Comparison of ENCODE assay signal across 8 cellular contexts in genomic region chr6:132813173-132813856, GRCh38. TPM values are rescaled to one million over a fixed set of nuclear protein-coding genes. Genes with fewer than 3 reads are reported as not detected.
DNase-seq lines count a peak whose midpoint lies in the region; TF ChIP-seq lines count a peak whose summit lies in the region.

No MANE protein-coding gene starts in this region.

- CTCF ChIA-PET in HEK293T (lab: Yijun Ruan, JAX), result interaction anchor here (2.3 kb wide), 1 partner anchor 14 kb away, joined by 14 read pairs; the partner anchor contains the start of gene SLC18B1

- peak overlapping the region; percentile 87 for H3K4me3 ChIP-seq in mesodermal cell (ENCODE audit: extremely low read depth, insufficient read depth, low read length, poor library complexity, severe bottlenecking)

- peaks cover 35% of the 10 kb centered on the region for H3K36me3 ChIP-seq in mesodermal cell (ENCODE audit: control insufficient read depth, insufficient read depth, low read length)

- POLR2A ChIA-PET in HEK293T (lab: Yijun Ruan, JAX), result interaction anchor here (0.7 to 3.9 kb wide), 7 partner anchors 11 to 222 kb away, joined by 3 to 18 read pairs (median 3); partner anchors contain the start of gene SLC18B1

- no peaks in the 10 kb centered on the region for H3K4me1 ChIP-seq in mesodermal cell (ENCODE audit: control insufficient read depth, insufficient read depth, low read length, poor library complexity, severe bottlenecking)

- WGBS in mesodermal cell (ENCODE audit: insufficient coverage in 2 of 2), 2 experiments, result 3% methylated on average over 15 to 16 of the region's 27 CpGs

- DNase-seq in DMS 273 (lab: John Stamatoyannopoulos, UW; ENCODE audit: unreplicated experiment) (peak; percentile 65), DMS 273 treated with DMSO at 0.1 percent for 48 hours (lab: John Stamatoyannopoulos, UW) (no peak), HEK293T (ENCODE audit: extremely low spot score) (no peak), NAMALWA (ENCODE audit: low spot score) (peak; percentile 84), substantia nigra (lab: John Stamatoyannopoulos, UW) (peak in 35 of 49 donors; percentile 3 to 69 (median 40))
- DNase-seq in activated CD4-positive, alpha-beta T cell treated with anti-CD3 and anti-CD28 coated beads for 4 hours, result peak; percentile 29 to 46
- DNase-seq in effector CD4-positive, alpha-beta T cell, result peak; percentile 14

- H3K9me3 ChIP-seq in mesodermal cell (ENCODE audit: control insufficient read depth, low read length), result no peaks in the 10 kb centered on the region

- peak overlapping the region; percentile 34 for H3K27ac ChIP-seq in mesodermal cell (ENCODE audit: low read depth, low read length, severe bottlenecking)
- peak overlapping the region; percentile 82 for H3K27ac ChIP-seq in substantia nigra (ENCODE audit: low read depth, low read length, poor library complexity, severe bottlenecking)

TF ChIP-seq in HEK293T, 16 proteins besides CTCF, POLR2A, EP300 and RAD21:
- TF ChIP-seq FOXK2 (IDR thresholded peaks at IDR 0.05) (no peak), L3MBTL2 (conservative IDR thresholded peaks at IDR 0.05) (peak; percentile 80)

RNA-seq across cellular contexts. Expression of gene RPS12, which starts 1.1 kb away (rescaled TPM):
- 2,262 TPM for polyA plus RNA-seq in mesodermal cell (2013, experiment 1 of 2)
- polyA plus RNA-seq in mesodermal cell (2013, experiment 2 of 2), result 2,150 TPM

RNA-seq across cellular contexts. Expression of gene SLC18B1, which starts 14.9 kb away (rescaled TPM):
- 9.3 TPM for polyA plus RNA-seq in mesodermal cell (2013, experiment 1 of 2)
- 8.0 TPM for polyA plus RNA-seq in mesodermal cell (2013, experiment 2 of 2)

RNA-seq across cellular contexts. Expression of gene VNN2, which starts 55.6 kb away (rescaled TPM):
- not detected for polyA plus RNA-seq in mesodermal cell (2013, experiment 1 of 2)
- not detected for polyA plus RNA-seq in mesodermal cell (2013, experiment 2 of 2)

Comparison
In these comparisons a context has a peak if more than half of its experiments do, and no peak if none do; other contexts are left out.
1. DNase-seq: peak in DMS 273 (single experiment), NAMALWA (single experiment), activated CD4-positive, alpha-beta T cell treated with anti-CD3 and anti-CD28 coated beads for 4 hours (2 of 2), effector CD4-positive, alpha-beta T cell (single experiment) and substantia nigra (35 of 49); none in DMS 273 treated with DMSO at 0.1 percent for 48 hours (single experiment) and HEK293T (single experiment).